Comparison of ENCODE assay signal across 23 cellular contexts in the genomic region with DNA sequence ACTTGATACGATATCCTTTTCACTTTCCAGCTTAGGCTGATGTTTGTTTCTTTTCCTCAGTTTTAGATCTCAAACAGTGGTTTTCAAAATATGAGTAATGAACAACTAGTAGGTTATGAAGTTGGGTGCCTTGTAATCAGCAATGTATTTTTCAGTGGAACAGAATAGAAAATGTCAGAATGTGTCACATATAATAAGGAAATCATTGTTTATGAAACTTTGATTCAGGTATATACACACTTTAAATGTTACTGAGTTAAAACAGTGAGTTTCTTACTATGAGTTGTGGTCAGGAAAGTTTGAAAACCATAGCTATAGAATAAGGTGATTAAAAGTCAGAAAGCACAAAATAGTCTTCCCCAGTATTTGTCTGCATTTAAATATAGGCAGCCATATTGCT. TPM values are rescaled to one million over a fixed set of nuclear protein-coding genes. Genes with fewer than 3 reads are reported as not detected.
DNase-seq lines count a peak whose midpoint lies in the region; ATAC-seq lines count a peak whose summit lies in the region.
"Had no signal": no experiment of that assay in that cellular context is flagged by ENCODE, and none has a peak within 500 bp of the region (broad histone marks: within the 10 kb centered on the region; RNA-seq: fewer than 3 reads in every experiment).

No MANE protein-coding gene starts in this region.

- POLR2A ChIA-PET in activated CD4-positive, alpha-beta T cell treated with anti-CD3 and anti-CD28 coated beads for 36 hours (lab: Charles Lee), result no interaction called here
- POLR2A ChIA-PET in activated CD4-positive, alpha-beta memory T cell treated with anti-CD3 and anti-CD28 coated beads, Interleukin-2, amount 10 ng/mL, durations not matched to agents 7 days and 5 days (lab: Charles Lee), result no interaction called here

- H3K27ac Mint-ChIP-seq in activated CD4-positive, alpha-beta T cell treated with anti-CD3 and anti-CD28 coated beads for 36 hours, result no peak overlapping the region
- peak overlapping the region; percentile 61 for H3K27ac Mint-ChIP-seq in activated T-cell treated with anti-CD3 and anti-CD28 coated beads, Interleukin-2, amount 50 U/mL, for 72 hours
- peak overlapping the region; percentile 68 for H3K27ac Mint-ChIP-seq in activated CD4-positive, alpha-beta memory T cell treated with anti-CD3 and anti-CD28 coated beads, Interleukin-2, amount 10 ng/mL, durations not matched to agents 7 days and 5 days
- H3K27ac Mint-ChIP-seq: GM23338, HFFc6 had no signal

- CTCF ChIA-PET in activated CD4-positive, alpha-beta T cell treated with anti-CD3 and anti-CD28 coated beads for 36 hours (lab: Charles Lee), result interaction anchor here (0.6 to 0.7 kb wide), 2 partner anchors 683 to 759 kb away, joined by 3 read pairs; no protein-coding TSS in a partner anchor
- CTCF ChIA-PET in activated CD4-positive, alpha-beta memory T cell treated with anti-CD3 and anti-CD28 coated beads, Interleukin-2, amount 10 ng/mL, durations not matched to agents 7 days and 5 days (lab: Charles Lee), result no interaction called here

- H3K4me1 Mint-ChIP-seq in activated CD4-positive, alpha-beta T cell treated with anti-CD3 and anti-CD28 coated beads for 36 hours, result peaks cover 23% of the 10 kb centered on the region
- peaks cover 35% of the 10 kb centered on the region for H3K4me1 Mint-ChIP-seq in activated T-cell treated with anti-CD3 and anti-CD28 coated beads, Interleukin-2, amount 50 U/mL, for 72 hours (ENCODE audit: low read depth)
- peaks cover 31% of the 10 kb centered on the region for H3K4me1 Mint-ChIP-seq in activated CD4-positive, alpha-beta memory T cell treated with anti-CD3 and anti-CD28 coated beads, Interleukin-2, amount 10 ng/mL, durations not matched to agents 7 days and 5 days
- H3K4me1 Mint-ChIP-seq: GM23338 had no signal

- intact Hi-C loops in activated CD4-positive, alpha-beta T cell treated with anti-CD3 and anti-CD28 coated beads for 36 hours (cut with DNase I, micrococcal nuclease), result loop anchor here (2.0 to 5.0 kb wide), 2 partner anchors 34 to 35 kb away; no protein-coding TSS in a partner anchor

- no peaks in the 10 kb centered on the region for H3K9me3 Mint-ChIP-seq in activated CD4-positive, alpha-beta T cell treated with anti-CD3 and anti-CD28 coated beads for 36 hours (ENCODE audit: low read depth)
- no peaks in the 10 kb centered on the region for H3K9me3 Mint-ChIP-seq in activated T-cell treated with anti-CD3 and anti-CD28 coated beads, Interleukin-2, amount 50 U/mL, for 72 hours
- H3K9me3 Mint-ChIP-seq in activated CD4-positive, alpha-beta memory T cell treated with anti-CD3 and anti-CD28 coated beads, Interleukin-2, amount 10 ng/mL, durations not matched to agents 7 days and 5 days, result no peaks in the 10 kb centered on the region
- H3K9me3 Mint-ChIP-seq: GM23338, HFFc6 had no signal

- DNase-seq in activated CD4-positive, alpha-beta T cell treated with anti-CD3 and anti-CD28 coated beads for 36 hours, result no peak
- no peak for DNase-seq in activated CD4-positive, alpha-beta T cell treated with anti-CD3 and anti-CD28 coated beads for 4 hours
- no peak for DNase-seq in activated T-cell treated with anti-CD3 and anti-CD28 coated beads, Interleukin-2, amount 50 U/mL, for 72 hours
- no peak for DNase-seq in activated T-cell treated with anti-CD3 and anti-CD28 coated beads, Interleukin-2, amount 50 U/mL, for 48 hours
- DNase-seq in activated CD4-positive, alpha-beta memory T cell treated with anti-CD3 and anti-CD28 coated beads, Interleukin-2, amount 10 ng/mL, durations not matched to agents 7 days and 5 days, result no peak
- DNase-seq in AG08396 (ENCODE audit: low spot score) (no peak), GDM1 (lab: John Stamatoyannopoulos, UW) (no peak)
- DNase-seq: ACHN, DMS153, DND-41, HFFc6, Karpas-422, NCI-H1092, NCI-H1417 treated with DMSO at 0.1 percent for 48 hours, NCI-H1694 treated with DMSO at 0.1 percent for 48 hours, NCI-H2081 treated with DMSO at 0.1 percent for 48 hours, NCI-H2171, NCI-H226, NCI-H510A, NCI-H69, SHP77 had no signal

- H3K27me3 Mint-ChIP-seq in activated CD4-positive, alpha-beta T cell treated with anti-CD3 and anti-CD28 coated beads for 36 hours, result no peaks in the 10 kb centered on the region
- no peaks in the 10 kb centered on the region for H3K27me3 Mint-ChIP-seq in activated T-cell treated with anti-CD3 and anti-CD28 coated beads, Interleukin-2, amount 50 U/mL, for 72 hours (ENCODE audit: low read depth)
- H3K27me3 Mint-ChIP-seq in activated CD4-positive, alpha-beta memory T cell treated with anti-CD3 and anti-CD28 coated beads, Interleukin-2, amount 10 ng/mL, durations not matched to agents 7 days and 5 days, result no peaks in the 10 kb centered on the region

- ATAC-seq in activated CD4-positive, alpha-beta T cell treated with anti-CD3 and anti-CD28 coated beads for 36 hours, result peak; percentile 90
- peak; percentile 74 to 82 for ATAC-seq in activated T-cell treated with anti-CD3 and anti-CD28 coated beads, Interleukin-2, amount 50 U/mL, for 72 hours (replicated peaks in 1 of 2)
- ATAC-seq: GM23338, HepG2 had no signal

- peaks cover 27% of the 10 kb centered on the region for H3K36me3 Mint-ChIP-seq in activated CD4-positive, alpha-beta T cell treated with anti-CD3 and anti-CD28 coated beads for 36 hours (ENCODE audit: low read depth)
- peaks cover 2 to 34% of the 10 kb centered on the region in 2 donors for H3K36me3 Mint-ChIP-seq in activated T-cell treated with anti-CD3 and anti-CD28 coated beads, Interleukin-2, amount 50 U/mL, for 72 hours (ENCODE audit: insufficient read depth in 2 of 2)
- peaks cover 52% of the 10 kb centered on the region for H3K36me3 Mint-ChIP-seq in activated CD4-positive, alpha-beta memory T cell treated with anti-CD3 and anti-CD28 coated beads, Interleukin-2, amount 10 ng/mL, durations not matched to agents 7 days and 5 days (ENCODE audit: low read depth)

- H3K4me3 Mint-ChIP-seq in activated CD4-positive, alpha-beta T cell treated with anti-CD3 and anti-CD28 coated beads for 36 hours, result no peak overlapping the region
- H3K4me3 Mint-ChIP-seq in activated T-cell treated with anti-CD3 and anti-CD28 coated beads, Interleukin-2, amount 50 U/mL, for 72 hours, result peak overlapping the region in 1 of 2 donors; percentile 64
- no peak overlapping the region for H3K4me3 Mint-ChIP-seq in activated CD4-positive, alpha-beta memory T cell treated with anti-CD3 and anti-CD28 coated beads, Interleukin-2, amount 10 ng/mL, durations not matched to agents 7 days and 5 days
- H3K4me3 Mint-ChIP-seq: GM23338, HFFc6 had no signal

RNA-seq across cellular contexts. Expression of gene TBK1, which starts 39.8 kb away (rescaled TPM):
- 10 to 100 TPM; 14.0 to 15.4 TPM for total RNA-seq in activated CD4-positive, alpha-beta T cell treated with anti-CD3 and anti-CD28 coated beads for 36 hours
- 10 to 100 TPM; 20.6 to 23.9 TPM for total RNA-seq in activated T-cell treated with anti-CD3 and anti-CD28 coated beads, Interleukin-2, amount 50 U/mL, for 72 hours
- total RNA-seq in activated CD4-positive, alpha-beta memory T cell treated with anti-CD3 and anti-CD28 coated beads, Interleukin-2, amount 10 ng/mL, durations not matched to agents 7 days and 5 days, result 10 to 100 TPM; 34.1 to 36.0 TPM
